7 cellular contexts compared by ENCODE assay signal in genomic region chr11:46673713-46674462, GRCh38. TPM values are rescaled to one million over a fixed set of nuclear protein-coding genes. Genes with fewer than 3 reads are reported as not detected.
DNase-seq lines count a peak whose midpoint lies in the region; ATAC-seq lines count a peak whose summit lies in the region.
"Had no signal": no experiment of that assay in that cellular context is flagged by ENCODE, and none has a peak within 500 bp of the region (broad histone marks: within the 10 kb centered on the region; RNA-seq: fewer than 3 reads in every experiment).

No MANE protein-coding gene starts in this region.

- WGBS in trophoblast cell (ENCODE audit: extremely low coverage, insufficient coverage, insufficient read length) = no CpG with 5 or more reads among the region's 6 CpGs

- H3K4ac ChIP-seq in trophoblast cell (ENCODE audit: low read depth, low read length) = no peak overlapping the region

- peaks cover 17 to 20% of the 10 kb centered on the region in 2 experiments for H3K4me1 ChIP-seq in trophoblast cell (ENCODE audit: control insufficient read depth in 1 of 2, insufficient read depth in 2 of 2, low read length in 2 of 2)

- no peak overlapping the region for H3K23ac ChIP-seq in trophoblast cell (ENCODE audit: low read length)

- H2BK5ac ChIP-seq in trophoblast cell (ENCODE audit: low read depth, low read length, poor library complexity) = no peak overlapping the region

- H3K9ac ChIP-seq in trophoblast cell (ENCODE audit: low read length) = no peak overlapping the region

- H2BK120ac ChIP-seq in trophoblast cell (ENCODE audit: insufficient read depth, low read length, poor library complexity) = no peak overlapping the region

- H3K79me1 ChIP-seq in trophoblast cell (ENCODE audit: low read length) = peaks cover 11% of the 10 kb centered on the region

- H3K36me3 ChIP-seq in KOPT-K1 (ENCODE audit: insufficient read depth, low read length) (peaks cover 64% of the 10 kb centered on the region), trophoblast cell (ENCODE audit: control insufficient read depth in 1 of 2, insufficient read depth in 2 of 2, low read length in 2 of 2) (peaks cover 43 to 59% of the 10 kb centered on the region in 2 experiments)

- H2AK5ac ChIP-seq in trophoblast cell (ENCODE audit: low read length) = no peak overlapping the region

- peak overlapping the region; percentile 12 for H4K12ac ChIP-seq in trophoblast cell (ENCODE audit: low read depth, low read length)

- no peaks in the 10 kb centered on the region for H3K9me3 Mint-ChIP-seq in effector memory CD8-positive, alpha-beta T cell

- H3K4me1 Mint-ChIP-seq in effector memory CD8-positive, alpha-beta T cell (ENCODE audit: low read depth in 2 of 2) = peaks cover 42 to 61% of the 10 kb centered on the region in 2 donors

- no peak overlapping the region for H3K4me3 Mint-ChIP-seq in effector memory CD8-positive, alpha-beta T cell

- H3K4me2 ChIP-seq in trophoblast cell (ENCODE audit: low read length) = no peak overlapping the region

- H4K8ac ChIP-seq in trophoblast cell (ENCODE audit: low read depth, low read length) = no peak overlapping the region

- peak overlapping the region; percentile 33 for H2BK12ac ChIP-seq in trophoblast cell (ENCODE audit: low read length)

- H3K27ac Mint-ChIP-seq in effector memory CD8-positive, alpha-beta T cell = peak overlapping the region; percentile 91 to 97

- H3K9me3 ChIP-seq in KOPT-K1 (ENCODE audit: insufficient read depth, low read length, poor library complexity, severe bottlenecking) (no peaks in the 10 kb centered on the region), trophoblast cell (ENCODE audit: insufficient read depth, low read depth, low read length) (no peaks in the 10 kb centered on the region)

- H3K36me3 Mint-ChIP-seq in effector memory CD8-positive, alpha-beta T cell (ENCODE audit: insufficient read depth) = peaks cover 41% of the 10 kb centered on the region

- no peak for ATAC-seq in effector memory CD8-positive, alpha-beta T cell (replicated peaks)
- no peak for ATAC-seq in HG02973 (IDR thresholded peaks at IDR 0.05; ENCODE audit: unreplicated experiment)

- H2AFZ ChIP-seq in trophoblast cell (ENCODE audit: insufficient read depth, low read length, poor library complexity) = no peak overlapping the region

- no peaks in the 10 kb centered on the region for H3K27me3 Mint-ChIP-seq in effector memory CD8-positive, alpha-beta T cell

- H3K4me3 ChIP-seq in trophoblast cell (ENCODE audit: low read depth, low read length) = no peak overlapping the region

- peak overlapping the region; percentile 35 for H3K27ac ChIP-seq in KOPT-K1 (ENCODE audit: low read depth, low read length, poor library complexity, severe bottlenecking)
- peak overlapping the region; percentile 75 for H3K27ac ChIP-seq in trophoblast cell (ENCODE audit: low read depth, low read length)

- peak overlapping the region; percentile 1 for H3K14ac ChIP-seq in trophoblast cell (ENCODE audit: low read length)

- no peak overlapping the region for H4K91ac ChIP-seq in trophoblast cell (ENCODE audit: low read depth, low read length)

- H3K79me2 ChIP-seq in trophoblast cell (ENCODE audit: control insufficient read depth, insufficient read depth, low read length, poor library complexity) = no peaks in the 10 kb centered on the region

- H3K27me3 ChIP-seq in trophoblast cell (ENCODE audit: insufficient read depth, low read length) = no peaks in the 10 kb centered on the region

- DNase-seq in effector memory CD8-positive, alpha-beta T cell = no peak
- DNase-seq in trophoblast cell (no peak), SW480 (ENCODE audit: low spot score) (no peak), C1 segment of cervical spinal cord (lab: John Stamatoyannopoulos, UW) (no peak)
- DNase-seq: NCI-H1092 had no signal

- peak overlapping the region; percentile 9 for H3K18ac ChIP-seq in trophoblast cell (ENCODE audit: low read length)

RNA-seq across cellular contexts. Expression of gene ARHGAP1, which starts 26.5 kb away (rescaled TPM):
- polyA plus RNA-seq in trophoblast cell (2013) = 78.4 and 80.5 TPM in 2 replicates

RNA-seq across cellular contexts. Expression of gene ZNF408, which starts 26.9 kb away (rescaled TPM):
- polyA plus RNA-seq in trophoblast cell (2013) = 9.1 and 9.3 TPM in 2 replicates

RNA-seq across cellular contexts. Expression of gene F2, which starts 45.1 kb away (rescaled TPM):
- 0.04 and 0.05 TPM in 2 replicates for polyA plus RNA-seq in trophoblast cell (2013)

RNA-seq across cellular contexts. Expression of gene ATG13, which starts 56.5 kb away (rescaled TPM):
- polyA plus RNA-seq in trophoblast cell (2013) = 87.2 and 100 TPM in 2 replicates

RNA-seq across cellular contexts. Expression of gene HARBI1, which starts 56.9 kb away (rescaled TPM):
- 3.6 and 3.7 TPM in 2 replicates for polyA plus RNA-seq in trophoblast cell (2013)
